ENCODE assay signal across 1 cellular context in genomic region chr6:158300306-158301143, GRCh38.
TF ChIP-seq lines count a peak whose summit lies in the region.

No MANE protein-coding gene starts in this region.

TF ChIP-seq in endothelial cell of umbilical vein, 7 proteins besides CTCF, POLR2A, EP300 and RAD21:
- peak; percentile 29 for TF ChIP-seq JUN (IDR thresholded peaks at IDR 0.05; ENCODE audit: borderline replicate concordance, insufficient read depth, insufficient read length, low read depth)
